Comparison of ENCODE assay signal across 17 cellular contexts in genomic region chr7:73941836-73942551, GRCh38.
A peak's percentile ranks its signal among the peaks of the same experiment; 100 is the strongest.
DNase-seq lines count a peak whose midpoint lies in the region; ATAC-seq lines count a peak whose summit lies in the region.
"Had no signal": no experiment of that assay in that cellular context is flagged by ENCODE, and none has a peak within 500 bp of the region (broad histone marks: within the 10 kb centered on the region; RNA-seq: fewer than 3 reads in every experiment).

No MANE protein-coding gene starts in this region.

- ATAC-seq in HG02623 (IDR thresholded peaks at IDR 0.05; ENCODE audit: unreplicated experiment) (no peak), HG03571 (IDR thresholded peaks at IDR 0.05; ENCODE audit: unreplicated experiment) (no peak), GM18873 (IDR thresholded peaks at IDR 0.05; ENCODE audit: low FRiP score, unreplicated experiment) (no peak)
- ATAC-seq: gastrocnemius medialis; Right ventricle myocardium inferior; stimulated activated naive CD8-positive, alpha-beta T cell treated with anti-CD3 and anti-CD28 coated beads, Interleukin-15, amount 100 ng/mL, for 72 hours had no signal

- peak; percentile 62 for DNase-seq in EH (ENCODE audit: low read depth)
- DNase-seq in NCI-H226, result peak; percentile 76
- peak; percentile 79 for DNase-seq in dermis blood vessel endothelial cell
- DNase-seq in myocyte (ENCODE audit: low read depth), result peak; percentile 50
- no peak for DNase-seq in NCI-H2107 (lab: John Stamatoyannopoulos, UW)
- DNase-seq: activated naive CD4-positive, alpha-beta T cell treated with anti-CD3 and anti-CD28 coated beads, Interleukin-2, amount 10 ng/mL, durations not matched to agents 7 days and 5 days; CD4-positive, alpha-beta memory T cell; gastrocnemius medialis; GF-D8; KBM-7; kidney; NCI-H69; stimulated activated naive CD8-positive, alpha-beta T cell treated with anti-CD3 and anti-CD28 coated beads, Interleukin-15, amount 100 ng/mL, for 72 hours had no signal
